Comparison of ENCODE assay signal across 20 cellular contexts in genomic region chr1:239421810-239422209, GRCh38.
"Had no signal": no experiment of that assay in that cellular context is flagged by ENCODE, and none has a peak within 500 bp of the region (broad histone marks: within the 10 kb centered on the region; RNA-seq: fewer than 3 reads in every experiment).

No MANE protein-coding gene starts in this region.

- H3K9ac ChIP-seq: KMS-11 had no signal

- H3K36me3 ChIP-seq: adrenal gland, WERI-Rb-1 had no signal

- H3K4me3 ChIP-seq: adrenal gland, body of pancreas had no signal

- H3K4me2 ChIP-seq: KMS-11 had no signal

- H3K9me3 ChIP-seq: adrenal gland, body of pancreas had no signal

- H3K27ac ChIP-seq: adrenal gland, body of pancreas, KMS-11, WERI-Rb-1 had no signal

- H3K4me1 ChIP-seq: adrenal gland had no signal

- H3K27me3 ChIP-seq: adrenal gland, body of pancreas had no signal

- ATAC-seq: activated CD4-positive, alpha-beta T cell treated with anti-CD3 and anti-CD28 coated beads for 36 hours; activated CD8-positive, alpha-beta T cell treated with anti-CD3 and anti-CD28 coated beads for 36 hours; body of pancreas had no signal

- DNase-seq: activated CD4-positive, alpha-beta T cell treated with anti-CD3 and anti-CD28 coated beads for 36 hours; activated CD8-positive, alpha-beta memory T cell treated with anti-CD3 and anti-CD28 coated beads, Interleukin-2, amount 50 U/mL, for 4 hours; activated CD8-positive, alpha-beta T cell treated with anti-CD3 and anti-CD28 coated beads for 36 hours; activated naive CD4-positive, alpha-beta T cell treated with anti-CD3 and anti-CD28 coated beads, Interleukin-2, amount 50 U/mL, for 16 hours; activated naive CD8-positive, alpha-beta T cell treated with anti-CD3 and anti-CD28 coated beads, Interleukin-2, amount 10 ng/mL, durations not matched to agents 7 days and 5 days; adrenal gland; anterior cingulate cortex; body of pancreas; central memory CD4-positive, alpha-beta T cell; NCI-H1092; NCI-H1417; NCI-H1694 treated with DMSO at 0.1 percent for 48 hours; NCI-H2107; NCI-H345; NCI-H510A; NCI-H526 treated with DMSO at 0.1 percent for 48 hours; SIG-M5; T-helper 1 cell; WERI-Rb-1 had no signal
